26 cellular contexts compared by ENCODE assay signal in the genomic region with DNA sequence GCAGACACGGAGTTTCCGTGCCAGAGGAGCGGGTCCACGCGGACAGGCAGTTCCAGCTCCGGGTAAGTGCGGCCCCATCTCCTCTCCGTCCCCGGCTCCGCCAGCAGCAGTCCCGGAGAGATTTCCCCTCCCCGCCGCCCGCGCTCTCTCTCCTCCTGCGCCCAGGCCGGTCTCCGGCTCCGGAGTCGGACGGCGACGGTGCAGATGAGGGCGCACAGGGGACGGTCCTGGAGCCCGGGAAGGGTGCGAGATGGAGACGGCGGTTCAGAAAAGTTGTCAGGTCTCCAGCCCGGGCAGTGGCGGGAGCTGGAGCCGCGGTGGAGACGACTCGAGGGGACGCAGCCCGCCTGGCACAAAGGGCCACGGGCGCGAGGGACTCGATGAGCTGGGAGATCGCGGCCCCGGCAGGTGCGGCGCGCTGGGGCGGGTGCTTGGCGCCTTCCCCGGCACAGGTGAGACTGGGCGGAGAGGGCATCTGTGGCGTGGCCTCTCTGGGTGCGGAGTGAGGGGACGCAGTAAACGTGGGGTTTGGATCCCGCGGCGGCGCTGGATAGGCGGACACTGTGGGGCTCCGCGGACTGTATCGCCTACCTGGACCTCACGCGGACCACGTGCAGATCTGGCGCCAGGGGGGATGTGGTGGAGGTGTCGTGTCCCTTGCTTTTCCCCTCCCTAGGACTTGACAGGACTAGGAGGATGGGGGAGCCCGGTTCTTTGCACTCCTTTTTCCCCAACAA.
A peak's percentile ranks its signal among the peaks of the same experiment; 100 is the strongest.
DNase-seq lines count a peak whose midpoint lies in the region; ATAC-seq, FAIRE-seq and TF ChIP-seq lines count a peak whose summit lies in the region.
"Had no signal": no experiment of that assay in that cellular context is flagged by ENCODE, and none has a peak within 500 bp of the region (broad histone marks: within the 10 kb centered on the region; RNA-seq: fewer than 3 reads in every experiment).

No MANE protein-coding gene starts in this region.

- no peak overlapping the region for H3K9ac ChIP-seq in SK-N-SH
- H3K9ac ChIP-seq in iPS-20b (ENCODE audit: low read depth, low read length) = no peak overlapping the region
- no peak overlapping the region for H3K9ac ChIP-seq in skeletal muscle satellite cell (ENCODE audit: low read depth, low read length)

- CTCF ChIA-PET in SK-N-SH (lab: Yijun Ruan, JAX) = no interaction called here

- TF ChIP-seq CTCF in SK-N-SH (IDR thresholded peaks at IDR 0.05) = no peak

- no peak for ATAC-seq in SK-N-SH treated with all-trans-retinoic acid at 6 μM for 48 hours
- ATAC-seq: activated T-cell treated with anti-CD3 and anti-CD28 coated beads, Interleukin-2, amount 50 U/mL, for 4 hours; heart left ventricle had no signal

- DNase-seq in SK-N-SH = peak; percentile 7
- peak; percentile 63 for DNase-seq in ecto neural progenitor cell (ENCODE audit: low spot score)
- DNase-seq in H54 (ENCODE audit: insufficient read length, low spot score) = no peak
- no peak for DNase-seq in DMS114 treated with DMSO at 0.1 percent for 48 hours (lab: John Stamatoyannopoulos, UW; ENCODE audit: unreplicated experiment)
- no peak for DNase-seq in SIG-M5 treated with dmso at 0.1 percent for 504 hours (lab: John Stamatoyannopoulos, UW; ENCODE audit: unreplicated experiment)
- DNase-seq: activated CD4-positive, alpha-beta T cell treated with anti-CD3 and anti-CD28 coated beads for 4 hours; activated naive CD4-positive, alpha-beta T cell treated with Interleukin-2 at 50 U/mL for 16 hours; activated T-cell treated with anti-CD3 and anti-CD28 coated beads, Interleukin-2, amount 50 U/mL, for 4 hours; amygdala; caudate nucleus; CD4-positive, alpha-beta T cell; GF-D8; NCI-H146; NCI-H524; Peyer's patch; SJCRH30; stimulated activated CD8-positive, alpha-beta memory T cell treated with anti-CD3 and anti-CD28 coated beads, Interleukin-4, amount 100 ng/mL, for 48 hours; transverse colon had no signal

- POLR2A ChIA-PET in SK-N-SH (lab: Yijun Ruan, JAX) = no interaction called here

- no peaks in the 10 kb centered on the region for H3F3A ChIP-seq in SK-N-SH (replicated peaks; ENCODE audit: insufficient read depth)

- no peak for TF ChIP-seq EP300 in SK-N-SH (IDR thresholded peaks at IDR 0.05; ENCODE audit: borderline replicate concordance in 1 of 2, low read depth in 1 of 2, low read length in 1 of 2)

- H3K4me3 ChIP-seq in SK-N-SH (ENCODE audit: low read depth in 2 of 2, low read length in 1 of 2) (no peak overlapping the region), iPS-20b (ENCODE audit: low read length) (peak overlapping the region; percentile 61), skeletal muscle satellite cell (ENCODE audit: low read length) (no peak overlapping the region)
- H3K4me3 ChIP-seq: heart left ventricle, Peyer's patch, prostate gland, SJCRH30, transverse colon had no signal

- 77% methylated on average over 61 of the region's 69 CpGs for WGBS in SK-N-SH (ENCODE audit: low lambda C conversion rate)

- TF ChIP-seq RAD21 in SK-N-SH (IDR thresholded peaks at IDR 0.05; ENCODE audit: low read length) = no peak

- H3K36me3 ChIP-seq in SK-N-SH (replicated peaks in 1 of 2; ENCODE audit: control insufficient read depth in 1 of 2, insufficient read depth in 2 of 2, low read length in 1 of 2) (no peaks in the 10 kb centered on the region), iPS-20b (ENCODE audit: insufficient read depth, low read depth, low read length) (no peaks in the 10 kb centered on the region), skeletal muscle satellite cell (ENCODE audit: insufficient read depth, low read length) (no peaks in the 10 kb centered on the region)
- H3K36me3 ChIP-seq: heart left ventricle, Peyer's patch, prostate gland, SJCRH30, transverse colon had no signal

- no peaks in the 10 kb centered on the region for H3K9me3 ChIP-seq in SK-N-SH
- H3K9me3 ChIP-seq in iPS-20b (ENCODE audit: insufficient read depth, low read depth, low read length) = peaks cover 5% of the 10 kb centered on the region; the same call in 1 of the 2 replicates
- H3K9me3 ChIP-seq in skeletal muscle satellite cell (replicated peaks; ENCODE audit: low read length) = no peaks in the 10 kb centered on the region
- H3K9me3 ChIP-seq: heart left ventricle, prostate gland, SJCRH30, transverse colon had no signal

- no peaks in the 10 kb centered on the region for H3K9me2 ChIP-seq in SK-N-SH

- no peak for FAIRE-seq in H54 (lab: Jason Lieb, UNC)
- FAIRE-seq: GM18507, keratinocyte had no signal

- H3K27me3 ChIP-seq in SK-N-SH (ENCODE audit: insufficient read depth) (no peaks in the 10 kb centered on the region), iPS-20b (ENCODE audit: insufficient read depth, low read length) (peaks cover 75% of the 10 kb centered on the region), skeletal muscle satellite cell (ENCODE audit: control insufficient read depth, insufficient read depth, low read length) (peaks cover 31% of the 10 kb centered on the region)
- H3K27me3 ChIP-seq: Peyer's patch, SJCRH30 had no signal

- H3K27ac ChIP-seq in SK-N-SH (ENCODE audit: low read depth in 2 of 2, low read length in 1 of 2) (no peak overlapping the region), iPS-20b (ENCODE audit: low read length) (no peak overlapping the region)
- H3K27ac ChIP-seq: 22Rv1, heart left ventricle, Peyer's patch, prostate gland, SJCRH30, transverse colon had no signal

- no peaks in the 10 kb centered on the region for H3K79me2 ChIP-seq in SK-N-SH (ENCODE audit: insufficient read depth)

- no peak overlapping the region for H2AFZ ChIP-seq in SK-N-SH (ENCODE audit: low read depth)

- no peak for TF ChIP-seq POLR2A in H54 (IDR thresholded peaks at IDR 0.05; ENCODE audit: low read depth, low read length)

- H3K4me1 ChIP-seq in SK-N-SH (ENCODE audit: control insufficient read depth in 1 of 2, insufficient read depth in 2 of 2, low read depth in 1 of 2, low read length in 1 of 2) = no peaks in the 10 kb centered on the region
- no peaks in the 10 kb centered on the region; the same call in 1 of the 2 replicates for H3K4me1 ChIP-seq in iPS-20b (ENCODE audit: insufficient read depth, low read length)
- H3K4me1 ChIP-seq in skeletal muscle satellite cell (ENCODE audit: control insufficient read depth, insufficient read depth, low read length) = peaks cover 8% of the 10 kb centered on the region
- H3K4me1 ChIP-seq: Peyer's patch, prostate gland, SJCRH30, transverse colon had no signal

- no peak overlapping the region for H3K4me2 ChIP-seq in SK-N-SH
- H3K4me2 ChIP-seq in skeletal muscle satellite cell (ENCODE audit: low read length) = peak overlapping the region; percentile 47

- H4K20me1 ChIP-seq in SK-N-SH (ENCODE audit: insufficient read depth) = no peaks in the 10 kb centered on the region

TF ChIP-seq in SK-N-SH, 30 proteins besides CTCF, POLR2A, EP300 and RAD21 (continues in another document):
- TF ChIP-seq SIN3A (IDR thresholded peaks at IDR 0.05; ENCODE audit: borderline replicate concordance, low read depth, low read length) (no peak), SMC3 (IDR thresholded peaks at IDR 0.05; ENCODE audit: low read depth, low read length) (no peak), PBX3 (IDR thresholded peaks at IDR 0.05) (no peak), GABPA (IDR thresholded peaks at IDR 0.05; ENCODE audit: low read depth) (no peak), RFX5 (IDR thresholded peaks at IDR 0.05; ENCODE audit: low read length) (no peak)

TF ChIP-seq in SK-N-SH treated with all-trans-retinoic acid at 6 μM for 48 hours, 23 proteins besides CTCF, POLR2A, EP300 and RAD21 (continues in another document):
- TF ChIP-seq ZFP3 (CRISPR knock-in tag; IDR thresholded peaks at IDR 0.05) (no peak), RARB (CRISPR knock-in tag; IDR thresholded peaks at IDR 0.05) (no peak), TCF4 (CRISPR knock-in tag; IDR thresholded peaks at IDR 0.05; ENCODE audit: borderline replicate concordance) (no peak), ZFP30 (CRISPR knock-in tag; IDR thresholded peaks at IDR 0.05) (no peak), ZNF565 (CRISPR knock-in tag; conservative IDR thresholded peaks at IDR 0.05; ENCODE audit: low read depth) (no peak), CSRNP3 (CRISPR knock-in tag; IDR thresholded peaks at IDR 0.05) (no peak), OSR1 (CRISPR knock-in tag; IDR thresholded peaks at IDR 0.05) (no peak), ESRRG (CRISPR knock-in tag; IDR thresholded peaks at IDR 0.05) (no peak), BACH2 (CRISPR knock-in tag; IDR thresholded peaks at IDR 0.05; ENCODE audit: borderline replicate concordance) (no peak), ZNF70 (CRISPR knock-in tag; IDR thresholded peaks at IDR 0.05) (no peak)
- TF ChIP-seq, protein P1, sequence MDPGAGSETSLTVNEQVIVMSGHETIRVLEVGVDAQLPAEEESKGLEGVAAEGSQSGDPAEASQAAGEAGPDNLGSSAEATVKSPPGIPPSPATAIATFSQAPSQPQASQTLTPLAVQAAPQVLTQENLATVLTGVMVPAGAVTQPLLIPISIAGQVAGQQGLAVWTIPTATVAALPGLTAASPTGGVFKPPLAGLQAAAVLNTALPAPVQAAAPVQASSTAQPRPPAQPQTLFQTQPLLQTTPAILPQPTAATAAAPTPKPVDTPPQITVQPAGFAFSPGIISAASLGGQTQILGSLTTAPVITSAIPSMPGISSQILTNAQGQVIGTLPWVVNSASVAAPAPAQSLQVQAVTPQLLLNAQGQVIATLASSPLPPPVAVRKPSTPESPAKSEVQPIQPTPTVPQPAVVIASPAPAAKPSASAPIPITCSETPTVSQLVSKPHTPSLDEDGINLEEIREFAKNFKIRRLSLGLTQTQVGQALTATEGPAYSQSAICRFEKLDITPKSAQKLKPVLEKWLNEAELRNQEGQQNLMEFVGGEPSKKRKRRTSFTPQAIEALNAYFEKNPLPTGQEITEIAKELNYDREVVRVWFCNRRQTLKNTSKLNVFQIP (CRISPR knock-in tag; IDR thresholded peaks at IDR 0.05; ENCODE audit: borderline replicate concordance, low read depth) = no peak

Comparison
In these comparisons a context has a peak if more than half of its experiments do, and no peak if none do; other contexts are left out.
1. DNase-seq: peak in SK-N-SH (single experiment) and ecto neural progenitor cell (single experiment); none in H54 (single experiment), DMS114 treated with DMSO at 0.1 percent for 48 hours (single experiment) and SIG-M5 treated with dmso at 0.1 percent for 504 hours (single experiment).